Comparison of ENCODE assay signal across 9 cellular contexts in genomic region chr3:152444029-152444641, GRCh38.
DNase-seq lines count a peak whose midpoint lies in the region; ATAC-seq and TF ChIP-seq lines count a peak whose summit lies in the region.
"Had no signal": no experiment of that assay in that cellular context is flagged by ENCODE, and none has a peak within 500 bp of the region (broad histone marks: within the 10 kb centered on the region; RNA-seq: fewer than 3 reads in every experiment).

No MANE protein-coding gene starts in this region.

- H3K9ac ChIP-seq in SU-DHL-6 (ENCODE audit: low read length), result no peak overlapping the region

- H3K27ac ChIP-seq in SU-DHL-6 (ENCODE audit: low read depth, low read length) (peak overlapping the region; percentile 51; the same call in 1 of the 2 replicates), neutrophil (peak overlapping the region; percentile 65)

- H3K79me2 ChIP-seq in SU-DHL-6 (ENCODE audit: insufficient read depth, low read length), result peaks cover 91% of the 10 kb centered on the region

- no peak overlapping the region for H2AFZ ChIP-seq in SU-DHL-6 (ENCODE audit: low read depth, low read length, severe bottlenecking)

- H3K36me3 Mint-ChIP-seq in activated T-helper 1 cell treated with anti-CD3 and anti-CD28 coated beads, Interleukin-12 subunit alpha, Interleukin-12 subunit beta, Interleukin-2, Interleukin-4 antibody, amounts not matched to agents 30 ng/mL and 10 ng/mL and 1 ng/mL, durations not matched to agents 14 hours and 24 hours and 36 hours (ENCODE audit: low read depth), result peaks cover 31% of the 10 kb centered on the region

- peaks cover 51% of the 10 kb centered on the region for H3F3A ChIP-seq in SU-DHL-6 (ENCODE audit: insufficient read depth)

- peak overlapping the region; percentile 16 for H3K4me2 ChIP-seq in SU-DHL-6 (ENCODE audit: low read depth, low read length, poor library complexity, severe bottlenecking)

- DNase-seq in SKM-1 treated with dmso at 0.1 percent for 144 hours (lab: John Stamatoyannopoulos, UW; ENCODE audit: unreplicated experiment) (peak; percentile 9), SKM-1 (lab: John Stamatoyannopoulos, UW; ENCODE audit: unreplicated experiment) (no peak), KBM-7 (peak; percentile 62), fibroblast of mammary gland (ENCODE audit: low read depth) (peak; percentile 81)
- no peak for DNase-seq in activated T-helper 1 cell treated with anti-CD3 and anti-CD28 coated beads, Interleukin-12 subunit alpha, Interleukin-12 subunit beta, Interleukin-2, Interleukin-4 antibody, amounts not matched to agents 30 ng/mL and 10 ng/mL and 1 ng/mL, durations not matched to agents 14 hours and 24 hours and 36 hours (ENCODE audit: low spot score)

- in situ Hi-C loops in KBM-7 (cut with MboI; ENCODE audit: low pct_unique_long_range_greater_than_20kb, low sequenced_read_pairs), result loop anchor here (25.0 kb wide), 1 partner anchor 157 kb away; no protein-coding TSS in a partner anchor

- H3K4me1 Mint-ChIP-seq in activated T-helper 1 cell treated with anti-CD3 and anti-CD28 coated beads, Interleukin-12 subunit alpha, Interleukin-12 subunit beta, Interleukin-2, Interleukin-4 antibody, amounts not matched to agents 30 ng/mL and 10 ng/mL and 1 ng/mL, durations not matched to agents 14 hours and 24 hours and 36 hours (ENCODE audit: low read depth), result peaks cover 65% of the 10 kb centered on the region

- H3K27me3 Mint-ChIP-seq in activated T-helper 1 cell treated with anti-CD3 and anti-CD28 coated beads, Interleukin-12 subunit alpha, Interleukin-12 subunit beta, Interleukin-2, Interleukin-4 antibody, amounts not matched to agents 30 ng/mL and 10 ng/mL and 1 ng/mL, durations not matched to agents 14 hours and 24 hours and 36 hours (ENCODE audit: insufficient read depth), result no peaks in the 10 kb centered on the region
- H3K27me3 Mint-ChIP-seq: dendritic cell treated with granulocyte-macrophage colony-stimulating factor and Interleukin-4, amounts not matched to agents 40 ng/mL and 50 ng/mL, for 4 days had no signal

- H4K20me1 ChIP-seq in SU-DHL-6 (ENCODE audit: low read depth, low read length), result peaks cover 38% of the 10 kb centered on the region

- H3K4me3 ChIP-seq in SU-DHL-6 (ENCODE audit: insufficient read depth, low read length, poor library complexity, severe bottlenecking) (no peak overlapping the region), fibroblast of mammary gland (ENCODE audit: control insufficient read depth, low read depth, low read length) (no peak overlapping the region), neutrophil (ENCODE audit: low read depth in 1 of 2, low read length in 1 of 2) (no peak overlapping the region)

- intact Hi-C loops in activated T-helper 1 cell treated with anti-CD3 and anti-CD28 coated beads, Interleukin-12 subunit alpha, Interleukin-12 subunit beta, Interleukin-2, Interleukin-4 antibody, amounts not matched to agents 30 ng/mL and 10 ng/mL and 1 ng/mL, durations not matched to agents 14 hours and 24 hours and 36 hours (cut with micrococcal nuclease), result loop anchor here (1.0 to 5.0 kb wide), 3 partner anchors 42 to 372 kb away; no protein-coding TSS in a partner anchor

- H3K27me3 ChIP-seq in SU-DHL-6 (ENCODE audit: low read length) (no peaks in the 10 kb centered on the region), neutrophil (no peaks in the 10 kb centered on the region)

- peak; percentile 61 for TF ChIP-seq CTCF in SU-DHL-6 (IDR thresholded peaks at IDR 0.05; ENCODE audit: insufficient read depth, low read length, poor library complexity, severe bottlenecking)
- peak; percentile 60 for TF ChIP-seq CTCF in fibroblast of mammary gland (conservative IDR thresholded peaks at IDR 0.05; ENCODE audit: control insufficient read depth, insufficient read depth, low read depth, low read length)
- TF ChIP-seq CTCF in neutrophil (IDR thresholded peaks at IDR 0.05), result peak; percentile 67

- no peaks in the 10 kb centered on the region for H3K9me3 Mint-ChIP-seq in activated T-helper 1 cell treated with anti-CD3 and anti-CD28 coated beads, Interleukin-12 subunit alpha, Interleukin-12 subunit beta, Interleukin-2, Interleukin-4 antibody, amounts not matched to agents 30 ng/mL and 10 ng/mL and 1 ng/mL, durations not matched to agents 14 hours and 24 hours and 36 hours
- H3K9me3 Mint-ChIP-seq: dendritic cell treated with granulocyte-macrophage colony-stimulating factor and Interleukin-4, amounts not matched to agents 40 ng/mL and 50 ng/mL, for 4 days had no signal

- no peak for ATAC-seq in HG02840 (IDR thresholded peaks at IDR 0.05; ENCODE audit: low FRiP score, unreplicated experiment)

- H3K9me2 ChIP-seq in SU-DHL-6 (replicated peaks; ENCODE audit: insufficient read depth, low read length), result no peaks in the 10 kb centered on the region

- no peak overlapping the region for H3K27ac Mint-ChIP-seq in activated T-helper 1 cell treated with anti-CD3 and anti-CD28 coated beads, Interleukin-12 subunit alpha, Interleukin-12 subunit beta, Interleukin-2, Interleukin-4 antibody, amounts not matched to agents 30 ng/mL and 10 ng/mL and 1 ng/mL, durations not matched to agents 14 hours and 24 hours and 36 hours
- H3K27ac Mint-ChIP-seq: dendritic cell treated with granulocyte-macrophage colony-stimulating factor and Interleukin-4, amounts not matched to agents 40 ng/mL and 50 ng/mL, for 4 days had no signal

- H3K9me3 ChIP-seq in SU-DHL-6 (ENCODE audit: insufficient read depth, low read length) (no peaks in the 10 kb centered on the region), neutrophil (no peaks in the 10 kb centered on the region)

- H3K4me1 ChIP-seq in neutrophil (ENCODE audit: control insufficient read depth in 1 of 2, insufficient read depth in 1 of 2, low read depth in 1 of 2, low read length in 1 of 2), result peaks cover 17 to 24% of the 10 kb centered on the region in 2 experiments

- H3K36me3 ChIP-seq in SU-DHL-6 (ENCODE audit: low read length) (peaks cover 50% of the 10 kb centered on the region), neutrophil (peaks cover 27% of the 10 kb centered on the region)

- H3K4me3 Mint-ChIP-seq in activated T-helper 1 cell treated with anti-CD3 and anti-CD28 coated beads, Interleukin-12 subunit alpha, Interleukin-12 subunit beta, Interleukin-2, Interleukin-4 antibody, amounts not matched to agents 30 ng/mL and 10 ng/mL and 1 ng/mL, durations not matched to agents 14 hours and 24 hours and 36 hours, result no peak overlapping the region
- H3K4me3 Mint-ChIP-seq: dendritic cell treated with granulocyte-macrophage colony-stimulating factor and Interleukin-4, amounts not matched to agents 40 ng/mL and 50 ng/mL, for 4 days had no signal

Comparison
In these comparisons a context has a peak if more than half of its experiments do, and no peak if none do; other contexts are left out.
1. DNase-seq: peak in SKM-1 treated with dmso at 0.1 percent for 144 hours (single experiment), KBM-7 (single experiment) and fibroblast of mammary gland (single experiment); none in SKM-1 (single experiment) and activated T-helper 1 cell treated with anti-CD3 and anti-CD28 coated beads, Interleukin-12 subunit alpha, Interleukin-12 subunit beta, Interleukin-2, Interleukin-4 antibody, amounts not matched to agents 30 ng/mL and 10 ng/mL and 1 ng/mL, durations not matched to agents 14 hours and 24 hours and 36 hours (single experiment).
2. Peak in every context shown above with its lines, with median percentiles within 50 percentile points of each other: CTCF ChIP-seq.